ENCODE assay signal across 19 cellular contexts in genomic region chr15:85489773-85490493, GRCh38.
A peak's percentile ranks its signal among the peaks of the same experiment; 100 is the strongest.
DNase-seq lines count a peak whose midpoint lies in the region; ATAC-seq and TF ChIP-seq lines count a peak whose summit lies in the region.
"Had no signal": no experiment of that assay in that cellular context is flagged by ENCODE, and none has a peak within 500 bp of the region (broad histone marks: within the 10 kb centered on the region; RNA-seq: fewer than 3 reads in every experiment).

No MANE protein-coding gene starts in this region.

- H3K4me1 Mint-ChIP-seq in T-helper 2 cell treated with Interferon-gamma antibody and Interleukin-4, amounts not matched to agents 5 μg/mL and 100 μg/mL, for 36 hours (ENCODE audit: low read depth): peaks cover 43% of the 10 kb centered on the region
- peaks cover 80% of the 10 kb centered on the region for H3K4me1 Mint-ChIP-seq in nephron progenitor cell

- TF ChIP-seq CTCF in GM06990 (IDR thresholded peaks at IDR 0.05; ENCODE audit: insufficient read depth, low read length, poor library complexity, severe bottlenecking) (no peak), nephron progenitor cell (IDR thresholded peaks at IDR 0.05) (no peak)

- peak overlapping the region; percentile 0 for H3K27ac Mint-ChIP-seq in T-helper 2 cell treated with Interferon-gamma antibody and Interleukin-4, amounts not matched to agents 5 μg/mL and 100 μg/mL, for 36 hours
- peak overlapping the region; percentile 8 for H3K27ac Mint-ChIP-seq in nephron progenitor cell

- H3K36me3 Mint-ChIP-seq in T-helper 2 cell treated with Interferon-gamma antibody and Interleukin-4, amounts not matched to agents 5 μg/mL and 100 μg/mL, for 36 hours (ENCODE audit: low read depth): peaks cover 4% of the 10 kb centered on the region
- peaks cover 33% of the 10 kb centered on the region for H3K36me3 Mint-ChIP-seq in nephron progenitor cell (ENCODE audit: low read depth)

- peak; percentile 56 for ATAC-seq in GM19438 (IDR thresholded peaks at IDR 0.05; ENCODE audit: low read depth, unreplicated experiment)
- ATAC-seq: activated T-cell treated with anti-CD3 and anti-CD28 coated beads, Interleukin-2, amount 50 U/mL, for 4 hours; gastroesophageal sphincter; right cardiac atrium had no signal

- H3K4me3 ChIP-seq in GM06990 (replicated peaks; ENCODE audit: low read depth, low read length): no peak overlapping the region
- H3K4me3 ChIP-seq: adrenal gland, gastroesophageal sphincter had no signal

- H3K27me3 ChIP-seq in GM06990 (replicated peaks; ENCODE audit: control insufficient read depth, insufficient read depth, low read length): no peaks in the 10 kb centered on the region
- H3K27me3 ChIP-seq: adrenal gland, gastroesophageal sphincter had no signal

- no peaks in the 10 kb centered on the region for H3K27me3 Mint-ChIP-seq in T-helper 2 cell treated with Interferon-gamma antibody and Interleukin-4, amounts not matched to agents 5 μg/mL and 100 μg/mL, for 36 hours (ENCODE audit: low read depth)
- H3K27me3 Mint-ChIP-seq in nephron progenitor cell (ENCODE audit: low read depth, poor library complexity): no peaks in the 10 kb centered on the region

- DNase-seq in GM06990 (ENCODE audit: extremely low read depth, insufficient read length) (peak; percentile 45), nephron progenitor cell (no peak), AG08396 (ENCODE audit: low spot score) (no peak), ecto neural progenitor cell (ENCODE audit: low spot score) (no peak)
- DNase-seq in T-helper 2 cell treated with Interferon-gamma antibody and Interleukin-4, amounts not matched to agents 5 μg/mL and 100 μg/mL, for 36 hours (ENCODE audit: low spot score): no peak
- no peak for DNase-seq in activated CD4-positive, CD25-positive, alpha-beta regulatory T cell (lab: John Stamatoyannopoulos, UW)
- DNase-seq: activated T-cell treated with anti-CD3 and anti-CD28 coated beads, Interleukin-2, amount 50 U/mL, for 4 hours; adrenal gland; central memory CD4-positive, alpha-beta T cell; immature natural killer cell; mesendoderm; NCI-H1436; NCI-H446; right cardiac atrium; SHP77; stimulated activated CD4-positive, alpha-beta T cell treated with anti-CD3 and anti-CD28 coated beads, Interleukin-1b, Interleukin-23, amount 100 ng/mL, for 48 hours had no signal

- H3K9me3 Mint-ChIP-seq in T-helper 2 cell treated with Interferon-gamma antibody and Interleukin-4, amounts not matched to agents 5 μg/mL and 100 μg/mL, for 36 hours: no peaks in the 10 kb centered on the region
- H3K9me3 Mint-ChIP-seq in nephron progenitor cell: no peaks in the 10 kb centered on the region
- H3K9me3 Mint-ChIP-seq: activated T-cell treated with anti-CD3 and anti-CD28 coated beads, Interleukin-2, amount 50 U/mL, for 4 hours; CD14-positive monocyte; immature natural killer cell had no signal

- H3K4me3 Mint-ChIP-seq in T-helper 2 cell treated with Interferon-gamma antibody and Interleukin-4, amounts not matched to agents 5 μg/mL and 100 μg/mL, for 36 hours: no peak overlapping the region
- H3K4me3 Mint-ChIP-seq in nephron progenitor cell: no peak overlapping the region
- H3K4me3 Mint-ChIP-seq: activated T-cell treated with anti-CD3 and anti-CD28 coated beads, Interleukin-2, amount 50 U/mL, for 4 hours; CD14-positive monocyte; immature natural killer cell had no signal

- H3K36me3 ChIP-seq in GM06990 (ENCODE audit: control insufficient read depth, insufficient read depth, low read length): peaks cover 3% of the 10 kb centered on the region
- H3K36me3 ChIP-seq: adrenal gland had no signal
